ENCODE assay signal across 8 cellular contexts in the genomic region with DNA sequence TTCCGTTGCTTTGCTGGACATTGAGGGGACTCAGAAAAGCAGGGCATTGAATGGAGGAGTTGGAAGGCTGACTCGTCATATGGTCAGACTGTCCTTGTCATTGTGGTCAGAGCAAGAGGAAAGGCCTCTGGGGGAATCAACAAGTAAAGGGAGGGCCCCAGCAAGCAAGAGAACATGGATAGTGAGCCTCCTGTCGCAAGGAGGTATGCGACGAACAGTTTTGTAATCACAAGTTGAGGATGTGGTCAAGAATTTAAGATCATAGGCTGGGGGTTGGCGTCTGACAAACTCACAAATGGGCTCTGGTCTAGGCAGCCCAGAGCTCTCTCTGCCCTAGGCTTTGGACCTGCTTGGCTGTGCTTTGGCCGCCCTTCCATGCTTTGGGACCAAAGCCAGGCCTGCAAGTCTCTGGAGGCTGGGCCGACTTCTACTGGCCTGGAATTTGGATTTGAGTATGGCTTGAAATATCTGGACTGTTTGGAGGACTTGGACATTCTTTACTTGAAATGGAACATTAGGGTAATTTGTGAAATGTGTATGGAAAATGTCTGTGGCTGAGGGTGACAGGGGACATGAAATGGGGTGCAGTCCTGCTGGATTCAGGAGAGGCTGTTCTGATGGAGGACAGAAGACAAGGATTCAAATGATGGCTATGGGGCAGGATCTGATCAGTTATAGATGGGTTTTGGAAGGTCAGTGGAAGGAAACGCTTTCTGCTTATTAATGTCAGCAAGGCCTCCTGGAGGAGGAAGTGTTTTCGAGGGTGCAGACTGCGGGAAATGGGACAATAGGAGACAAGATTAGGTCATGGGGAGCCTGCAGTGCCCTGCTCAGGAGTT. TPM values are rescaled to one million over a fixed set of nuclear protein-coding genes. Genes with fewer than 3 reads are reported as not detected.
A peak's percentile ranks its signal among the peaks of the same experiment; 100 is the strongest.
DNase-seq lines count a peak whose midpoint lies in the region; ATAC-seq and TF ChIP-seq lines count a peak whose summit lies in the region.

No MANE protein-coding gene starts in this region.

- intact Hi-C loops in Calu3 (cut with micrococcal nuclease; ENCODE audit: unreplicated experiment) = loop anchor here (5.0 kb wide), 1 partner anchor 34 kb away; no protein-coding TSS in a partner anchor

- H3K4me1 Mint-ChIP-seq in Calu3 (ENCODE audit: low read depth, unreplicated experiment) (peaks cover 46% of the 10 kb centered on the region), T-cell (peaks cover 8 to 12% (median 10%) of the 10 kb centered on the region in 3 donors)

- H3K4me3 Mint-ChIP-seq in Calu3 (ENCODE audit: low read depth, unreplicated experiment) (peak overlapping the region; percentile 61), T-cell (peak overlapping the region in 2 of 3 donors; percentile 8 to 67)

- H3K27ac Mint-ChIP-seq in Calu3 (ENCODE audit: unreplicated experiment) (no peak overlapping the region), T-cell (no peak overlapping the region)

- CTCF ChIA-PET in Calu3 (lab: Charles Lee) = interaction anchor here (0.7 kb wide), 1 partner anchor 39 kb away, joined by 3 read pairs; no protein-coding TSS in a partner anchor
- CTCF ChIA-PET in T-cell (lab: Charles Lee) = no interaction called here

- no TSS peak for BruUV-seq in Calu3 (replicated peaks; lab: Mats Ljungman, UMichigan)

- no peaks in the 10 kb centered on the region for H3K27me3 Mint-ChIP-seq in Calu3 (ENCODE audit: unreplicated experiment)
- peaks cover 7 to 19% of the 10 kb centered on the region in 2 donors for H3K27me3 Mint-ChIP-seq in T-cell

- no peak for DNase-seq in Calu3
- peak in 3 of 34 experiments; percentile 8 to 26 (median 10) for DNase-seq in T-cell
- peak; percentile 77 for DNase-seq in globus pallidus (ENCODE audit: low spot score)
- DNase-seq in pons (ENCODE audit: low spot score) = peak; percentile 80
- DNase-seq in COLO829 (ENCODE audit: low spot score) = no peak
- no peak for DNase-seq in NCI-H1092 (lab: John Stamatoyannopoulos, UW)

- TF ChIP-seq CTCF in Calu3 (IDR thresholded peaks at IDR 0.05; ENCODE audit: unreplicated experiment) = no peak

- POLR2A ChIA-PET in T-cell (lab: Charles Lee) = interaction anchor here in 1 of 2 donors (0.6 kb wide), 1 partner anchor 33 kb away, joined by 11 read pairs; no protein-coding TSS in a partner anchor

- ATAC-seq in T-cell (replicated peaks in 1 of 4) (no peak), GM21526 (IDR thresholded peaks at IDR 0.05; ENCODE audit: low FRiP score, unreplicated experiment) (no peak), HG02759 (IDR thresholded peaks at IDR 0.05; ENCODE audit: unreplicated experiment) (no peak)

- H3K9me3 Mint-ChIP-seq in Calu3 (ENCODE audit: low read depth, unreplicated experiment) (no peaks in the 10 kb centered on the region), T-cell (no peaks in the 10 kb centered on the region)

- H3K36me3 Mint-ChIP-seq in Calu3 (ENCODE audit: insufficient read depth, unreplicated experiment) (peaks cover 29% of the 10 kb centered on the region), T-cell (no peaks in the 10 kb centered on the region)

RNA-seq across cellular contexts. Expression of a gene that starts 19.2 kb away (rescaled TPM):
- total RNA-seq in Calu3 (2022) (62.5 and 72.6 TPM in 2 replicates), T-cell (1 to 10 TPM in 3 of 5 donors, under 1 TPM in 2; 0.83 to 2.0 (median 1.2) TPM)

RNA-seq across cellular contexts. Expression of a gene that starts 39.2 kb away (rescaled TPM):
- 2,194 and 2,330 TPM in 2 replicates for total RNA-seq in Calu3 (2022)
- 1,000 to 10,000 TPM; 4,124 to 5,450 (median 5,009) TPM for total RNA-seq in T-cell

Comparison
In these comparisons a context has a peak if more than half of its experiments do, and no peak if none do; other contexts are left out.
1. DNase-seq: peak in globus pallidus (single experiment) and pons (single experiment); none in Calu3 (single experiment), COLO829 (single experiment) and NCI-H1092 (single experiment).
2. RNA of a gene that starts 19.2 kb away (total RNA-seq): 62.5 to 72.6 TPM in Calu3; 0.83 to 2.0 TPM in T-cell; every median in the first group is over 10 times any median in the second.